9 cellular contexts compared by ENCODE assay signal in the genomic region with DNA sequence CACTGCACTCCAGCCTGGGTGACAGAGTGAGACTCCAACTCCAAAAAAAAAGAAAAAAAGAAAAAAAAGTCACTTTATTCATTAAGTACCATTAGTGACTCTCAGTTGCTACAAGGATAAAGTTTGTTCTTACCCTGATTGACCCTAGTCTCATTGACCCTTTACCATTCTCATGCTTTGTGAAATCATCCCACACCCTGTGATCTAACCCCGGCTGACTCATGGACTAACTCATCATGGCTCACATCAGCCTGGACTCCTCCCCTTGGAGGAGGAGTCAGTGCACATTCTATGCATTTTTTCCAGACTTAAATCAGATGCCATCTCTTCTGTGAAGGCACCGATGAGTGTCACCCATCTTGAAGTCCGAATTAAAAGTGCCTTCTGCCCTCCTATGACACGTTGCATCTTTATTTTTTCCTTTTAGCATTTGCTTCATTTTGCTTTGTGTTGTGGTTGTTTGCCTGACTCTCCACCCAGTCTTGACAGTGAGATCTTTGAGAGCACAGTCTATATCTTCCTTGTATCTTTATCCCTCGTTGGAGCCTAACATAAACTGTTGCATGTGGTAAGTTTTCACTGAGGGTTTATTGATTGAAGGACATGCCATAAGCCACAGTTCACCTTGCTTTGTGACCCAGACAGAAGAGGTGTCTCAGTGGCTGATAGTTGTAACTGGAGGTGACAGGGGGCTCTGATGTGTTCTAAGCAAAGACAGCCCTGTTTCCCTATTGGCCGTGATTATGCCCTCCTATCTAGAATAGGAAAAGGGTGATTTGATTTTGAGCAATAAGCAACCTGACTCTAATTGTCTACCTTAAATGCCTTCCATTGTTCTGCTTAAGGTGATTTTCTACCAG.
DNase-seq lines count a peak whose midpoint lies in the region; ATAC-seq and TF ChIP-seq lines count a peak whose summit lies in the region.
"Had no signal": no experiment of that assay in that cellular context is flagged by ENCODE, and none has a peak within 500 bp of the region (broad histone marks: within the 10 kb centered on the region; RNA-seq: fewer than 3 reads in every experiment).

No MANE protein-coding gene starts in this region.

- H3K9me3 ChIP-seq in fibroblast of lung (ENCODE audit: control insufficient read depth, insufficient read depth, low read depth, low read length) = no peaks in the 10 kb centered on the region
- H3K9me3 ChIP-seq: tibial artery had no signal

- H3K79me2 ChIP-seq in fibroblast of lung (ENCODE audit: control insufficient read depth, insufficient read depth, low read length) = no peaks in the 10 kb centered on the region

- H3K27ac ChIP-seq in fibroblast of lung (ENCODE audit: insufficient read depth, low read length) = peak overlapping the region; percentile 73
- H3K27ac ChIP-seq: tibial artery had no signal

- no peak overlapping the region for H3K9ac ChIP-seq in fibroblast of lung (ENCODE audit: insufficient read depth, low read length)

- no peaks in the 10 kb centered on the region for H3K27me3 ChIP-seq in fibroblast of lung (ENCODE audit: control insufficient read depth, insufficient read depth, low read length)
- H3K27me3 ChIP-seq: tibial artery had no signal

- peak; percentile 89 for DNase-seq in HS-27A (ENCODE audit: low read depth)
- DNase-seq in activated CD4-positive, CD25-positive, alpha-beta regulatory T cell treated with anti-CD3 and anti-CD28 coated beads, Interleukin-2, amount 50 U/mL, for 16 hours (ENCODE audit: low read depth, low spot score) = peak; percentile 29
- DNase-seq in fibroblast of lung (ENCODE audit: low read depth in 2 of 2) = peak; percentile 94
- DNase-seq in skeletal muscle cell (ENCODE audit: low read depth) = peak; percentile 86
- DNase-seq in GM19240 (ENCODE audit: insufficient read length, low spot score) = no peak
- DNase-seq in germinal center (ENCODE audit: low spot score) = no peak

- TF ChIP-seq CTCF in fibroblast of lung (conservative IDR thresholded peaks at IDR 0.05 in 1 of 2, IDR thresholded peaks at IDR 0.05 in 1 of 2; ENCODE audit: low read depth in 1 of 2, low read length in 2 of 2) = no peak

- peaks cover 11% of the 10 kb centered on the region for H3K4me1 ChIP-seq in fibroblast of lung (ENCODE audit: control insufficient read depth, extremely low read depth, insufficient read depth, low read length)

- peak; percentile 25 for ATAC-seq in GM18907 (IDR thresholded peaks at IDR 0.05; ENCODE audit: unreplicated experiment)
- no peak for ATAC-seq in GM21526 (IDR thresholded peaks at IDR 0.05; ENCODE audit: low FRiP score, unreplicated experiment)

- H3K36me3 ChIP-seq in fibroblast of lung (ENCODE audit: control insufficient read depth, insufficient read depth, low read length) = no peaks in the 10 kb centered on the region
- H3K36me3 ChIP-seq: tibial artery had no signal

- H3K4me3 ChIP-seq in fibroblast of lung (replicated peaks in 1 of 4; ENCODE audit: control extremely low read depth in 1 of 4, insufficient read depth in 1 of 4, low read depth in 3 of 4, low read length in 4 of 4) (no peak overlapping the region), skeletal muscle cell (ENCODE audit: low read depth, low read length) (no peak overlapping the region)
- H3K4me3 ChIP-seq: tibial artery had no signal

- peak overlapping the region; percentile 66 for H3K4me2 ChIP-seq in fibroblast of lung (ENCODE audit: extremely low read depth, insufficient read depth, low read length)

- no peaks in the 10 kb centered on the region for H4K20me1 ChIP-seq in fibroblast of lung (ENCODE audit: control insufficient read depth, extremely low read depth, insufficient read depth, low read length)

- H2AFZ ChIP-seq in fibroblast of lung (ENCODE audit: low read length) = peak overlapping the region; percentile 57

Comparison
In these comparisons a context has a peak if more than half of its experiments do, and no peak if none do; other contexts are left out.
1. DNase-seq: peak in HS-27A (single experiment), activated CD4-positive, CD25-positive, alpha-beta regulatory T cell treated with anti-CD3 and anti-CD28 coated beads, Interleukin-2, amount 50 U/mL, for 16 hours (single experiment), fibroblast of lung (2 of 2) and skeletal muscle cell (single experiment); none in GM19240 (single experiment) and germinal center (single experiment).